25 cellular contexts compared by ENCODE assay signal in the genomic region with DNA sequence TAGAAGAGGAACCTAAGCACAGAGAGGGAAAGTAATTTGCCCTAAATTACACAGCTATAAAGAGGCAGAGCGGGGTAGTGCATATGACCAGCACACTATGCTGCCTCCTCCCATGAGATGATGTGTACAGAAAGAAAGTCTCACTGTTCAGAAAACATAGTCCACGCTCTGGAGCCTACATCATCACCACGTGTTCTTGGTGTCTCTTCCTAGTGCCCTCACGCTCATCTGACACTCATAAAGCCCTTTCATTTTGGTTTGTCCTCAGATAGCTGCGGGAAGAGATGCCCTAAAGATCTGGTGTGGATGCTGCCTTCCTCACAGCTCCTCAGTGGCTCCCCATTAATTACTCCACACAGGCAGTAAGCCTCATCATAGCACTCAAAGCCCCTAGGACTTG. TPM values are rescaled to one million over a fixed set of nuclear protein-coding genes. Genes with fewer than 3 reads are reported as not detected.
"Had no signal": no experiment of that assay in that cellular context is flagged by ENCODE, and none has a peak within 500 bp of the region (broad histone marks: within the 10 kb centered on the region; RNA-seq: fewer than 3 reads in every experiment).

No MANE protein-coding gene starts in this region.

- H3K4me2 ChIP-seq: hepatocyte had no signal

- H3K79me2 ChIP-seq: hepatocyte, parathyroid adenoma had no signal

- H3K4me1 ChIP-seq: colonic mucosa, parathyroid adenoma, testis, transverse colon had no signal

- FAIRE-seq: endothelial cell of umbilical vein, small intestine had no signal

- H3K36me3 ChIP-seq: cardiac muscle cell, colonic mucosa, transverse colon had no signal

- H3K27ac ChIP-seq: cardiac muscle cell, colonic mucosa, foreskin keratinocyte, hepatocyte, parathyroid adenoma, testis, transverse colon had no signal

- DNase-seq: activated CD4-positive, alpha-beta T cell treated with anti-CD3 and anti-CD28 coated beads for 36 hours; activated CD4-positive, CD25-positive, alpha-beta regulatory T cell; activated CD8-positive, alpha-beta memory T cell treated with anti-CD3 and anti-CD28 coated beads, Interleukin-2, amount 10 ng/mL, durations not matched to agents 7 days and 5 days; activated CD8-positive, alpha-beta T cell treated with anti-CD3 and anti-CD28 coated beads, Interleukin-2, amount 10 ng/mL, durations not matched to agents 7 days and 5 days; activated T-cell treated with anti-CD3 and anti-CD28 coated beads, Interleukin-2, amount 50 U/mL, for 48 hours; colonic mucosa; effector memory CD8-positive, alpha-beta T cell; foreskin keratinocyte; retina; stimulated activated CD4-positive, alpha-beta T cell treated with anti-CD3 and anti-CD28 coated beads, Interleukin-4, amount 100 ng/mL, for 24 hours; testis had no signal

- H3K9me3 ChIP-seq: colonic mucosa, testis, transverse colon had no signal

- ATAC-seq: activated CD4-positive, alpha-beta T cell treated with anti-CD3 and anti-CD28 coated beads for 36 hours; activated CD8-positive, alpha-beta memory T cell treated with anti-CD3 and anti-CD28 coated beads, Interleukin-2, amount 10 ng/mL, durations not matched to agents 7 days and 5 days; activated CD8-positive, alpha-beta T cell treated with anti-CD3 and anti-CD28 coated beads, Interleukin-2, amount 10 ng/mL, durations not matched to agents 7 days and 5 days; activated naive CD4-positive, alpha-beta T cell treated with anti-CD3 and anti-CD28 coated beads, Interleukin-2, amount 50 U/mL, for 72 hours; effector memory CD8-positive, alpha-beta T cell; foreskin keratinocyte; naive thymus-derived CD4-positive, alpha-beta T cell; sciatic nerve; stimulated activated memory B cell treated with anti-CD40 and anti-IgM and Interleukin-4, amounts not matched to agents 10 μg/mL and 1 μg/mL and 100 μg/mL, for 72 hours had no signal

- H3K9ac ChIP-seq: parathyroid adenoma had no signal

- H3K4me3 ChIP-seq: cardiac muscle cell, colonic mucosa, hepatocyte, testis, transverse colon had no signal

- H2AFZ ChIP-seq: hepatocyte, parathyroid adenoma had no signal

- H3K27me3 ChIP-seq: cardiac muscle cell, colonic mucosa, foreskin keratinocyte, testis, transverse colon had no signal

RNA-seq across cellular contexts. Expression of a gene that starts 27.4 kb away (rescaled TPM):
- total RNA-seq: activated CD8-positive, alpha-beta memory T cell treated with anti-CD3 and anti-CD28 coated beads, Interleukin-2, amount 10 ng/mL, durations not matched to agents 7 days and 5 days; activated CD8-positive, alpha-beta T cell treated with anti-CD3 and anti-CD28 coated beads, Interleukin-2, amount 10 ng/mL, durations not matched to agents 7 days and 5 days; colonic mucosa; endothelial cell of umbilical vein; left cardiac atrium; left ventricle myocardium superior; lung microvascular endothelial cell; sciatic nerve; transverse colon had no signal
- polyA plus RNA-seq: hepatocyte, urinary bladder had no signal
